Comparison of ENCODE assay signal across 1 cellular context in genomic region chr5:180670586-180671359, GRCh38.
A peak's percentile ranks its signal among the peaks of the same experiment; 100 is the strongest.
TF ChIP-seq lines count a peak whose summit lies in the region.

No MANE protein-coding gene starts in this region.

TF ChIP-seq in HepG2, 621 proteins besides CTCF, POLR2A, EP300 and RAD21 (continued from another document):
- TF ChIP-seq FOSL2 (CRISPR knock-in tag; IDR thresholded peaks at IDR 0.05) (peak; percentile 11; the same call in 1 of the 2 replicates), STAG1 (CRISPR knock-in tag; IDR thresholded peaks at IDR 0.05) (peak; percentile 64), U2AF2 (IDR thresholded peaks at IDR 0.05; ENCODE audit: low read depth, low read length) (no peak), KDM4B (CRISPR knock-in tag; IDR thresholded peaks at IDR 0.05) (no peak), RARG (CRISPR knock-in tag; IDR thresholded peaks at IDR 0.05; ENCODE audit: low read depth) (no peak)
